In the genomic region with DNA sequence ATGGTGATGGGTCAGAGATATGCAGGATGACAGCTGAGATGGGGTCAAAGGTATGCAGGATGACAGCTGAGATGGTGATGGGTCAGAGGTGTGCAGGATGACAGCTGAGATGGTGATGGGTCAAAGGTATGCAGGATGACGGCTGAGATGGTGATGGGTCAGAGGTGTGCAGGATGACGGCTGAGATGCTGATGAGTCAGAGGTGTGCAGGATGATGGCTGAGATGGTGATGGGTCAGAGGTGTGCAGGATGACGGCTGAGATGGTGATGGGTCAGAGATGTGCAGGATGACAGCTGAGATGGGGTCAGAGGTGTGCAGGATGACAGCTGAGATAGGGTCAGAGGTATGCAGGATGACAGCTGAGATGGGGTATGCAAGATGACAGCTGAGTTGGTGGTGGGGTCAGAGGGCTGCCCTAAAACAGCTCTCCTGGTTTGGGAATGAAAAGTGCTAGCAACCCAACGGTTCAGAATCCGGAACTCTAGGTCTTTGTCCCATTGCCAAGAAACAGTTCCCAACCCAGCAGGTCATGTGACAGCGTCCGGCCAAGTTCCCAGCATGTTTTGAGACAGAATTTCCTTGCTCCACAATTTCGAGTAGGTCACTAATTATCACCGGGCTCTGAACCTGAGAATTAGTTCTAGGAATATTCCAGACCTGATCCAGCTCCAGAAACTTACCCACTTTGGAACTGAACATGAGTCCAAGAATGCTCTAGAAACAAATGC, we compare ENCODE assay signal across 1 cellular context.
TF ChIP-seq lines count a peak whose summit lies in the region.

No MANE protein-coding gene starts in this region.

TF ChIP-seq in K562, 482 proteins besides CTCF, POLR2A, EP300 and RAD21:
- TF ChIP-seq, protein P1, sequence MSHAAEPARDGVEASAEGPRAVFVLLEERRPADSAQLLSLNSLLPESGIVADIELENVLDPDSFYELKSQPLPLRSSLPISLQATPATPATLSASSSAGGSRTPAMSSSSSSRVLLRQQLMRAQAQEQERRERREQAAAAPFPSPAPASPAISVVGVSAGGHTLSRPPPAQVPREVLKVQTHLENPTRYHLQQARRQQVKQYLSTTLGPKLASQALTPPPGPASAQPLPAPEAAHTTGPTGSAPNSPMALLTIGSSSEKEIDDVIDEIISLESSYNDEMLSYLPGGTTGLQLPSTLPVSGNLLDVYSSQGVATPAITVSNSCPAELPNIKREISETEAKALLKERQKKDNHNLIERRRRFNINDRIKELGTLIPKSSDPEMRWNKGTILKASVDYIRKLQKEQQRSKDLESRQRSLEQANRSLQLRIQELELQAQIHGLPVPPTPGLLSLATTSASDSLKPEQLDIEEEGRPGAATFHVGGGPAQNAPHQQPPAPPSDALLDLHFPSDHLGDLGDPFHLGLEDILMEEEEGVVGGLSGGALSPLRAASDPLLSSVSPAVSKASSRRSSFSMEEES (CRISPR knock-in tag; IDR thresholded peaks at IDR 0.05): peak; percentile 42
- TF ChIP-seq ARNT (IDR thresholded peaks at IDR 0.05): 0 out of 4 replicates have a peak, but pooled peaks of 1 of the 2 experiments have one; percentile 20
- no peak for TF ChIP-seq KHSRP (IDR thresholded peaks at IDR 0.05)
- TF ChIP-seq, protein P2, sequence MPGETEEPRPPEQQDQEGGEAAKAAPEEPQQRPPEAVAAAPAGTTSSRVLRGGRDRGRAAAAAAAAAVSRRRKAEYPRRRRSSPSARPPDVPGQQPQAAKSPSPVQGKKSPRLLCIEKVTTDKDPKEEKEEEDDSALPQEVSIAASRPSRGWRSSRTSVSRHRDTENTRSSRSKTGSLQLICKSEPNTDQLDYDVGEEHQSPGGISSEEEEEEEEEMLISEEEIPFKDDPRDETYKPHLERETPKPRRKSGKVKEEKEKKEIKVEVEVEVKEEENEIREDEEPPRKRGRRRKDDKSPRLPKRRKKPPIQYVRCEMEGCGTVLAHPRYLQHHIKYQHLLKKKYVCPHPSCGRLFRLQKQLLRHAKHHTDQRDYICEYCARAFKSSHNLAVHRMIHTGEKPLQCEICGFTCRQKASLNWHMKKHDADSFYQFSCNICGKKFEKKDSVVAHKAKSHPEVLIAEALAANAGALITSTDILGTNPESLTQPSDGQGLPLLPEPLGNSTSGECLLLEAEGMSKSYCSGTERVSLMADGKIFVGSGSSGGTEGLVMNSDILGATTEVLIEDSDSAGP (CRISPR knock-in tag; IDR thresholded peaks at IDR 0.05): no peak
